20 cellular contexts compared by ENCODE assay signal in genomic region chr10:49254150-49254549, GRCh38. TPM values are rescaled to one million over a fixed set of nuclear protein-coding genes. Genes with fewer than 3 reads are reported as not detected.
DNase-seq lines count a peak whose midpoint lies in the region; ATAC-seq, FAIRE-seq and TF ChIP-seq lines count a peak whose summit lies in the region.
"Had no signal": no experiment of that assay in that cellular context is flagged by ENCODE, and none has a peak within 500 bp of the region (broad histone marks: within the 10 kb centered on the region; RNA-seq: fewer than 3 reads in every experiment).

No MANE protein-coding gene starts in this region.

- peaks cover 47% of the 10 kb centered on the region for H3K4me1 ChIP-seq in BLaER1
- H3K4me1 ChIP-seq in DND-41 (ENCODE audit: insufficient read depth, low read length) = peaks cover 24% of the 10 kb centered on the region
- H3K4me1 ChIP-seq in H1 (replicated peaks in 1 of 4; ENCODE audit: control insufficient read depth in 3 of 4, insufficient read depth in 4 of 4, low read length in 3 of 4) = peaks cover 0 to 3% (median 0%) of the 10 kb centered on the region in 4 experiments; a peak in 1 of 7 replicates
- H3K4me1 ChIP-seq: HAP-1 had no signal

- no peak overlapping the region for H2BK5ac ChIP-seq in H1 (ENCODE audit: low read depth, low read length)

- TF ChIP-seq EP300 in H1 (IDR thresholded peaks at IDR 0.05; ENCODE audit: borderline replicate concordance in 1 of 2, low read depth in 2 of 2, low read length in 2 of 2) = no peak

- no peak overlapping the region for H3K4ac ChIP-seq in H1 (replicated peaks; ENCODE audit: insufficient read length, low read depth, low read length)

- DNase-seq in DND-41 = no peak
- DNase-seq in H1 (ENCODE audit: low read depth in 1 of 2, low spot score in 2 of 2) = no peak
- no peak for DNase-seq in NCI-H82 treated with DMSO at 0.1 percent for 48 hours (lab: John Stamatoyannopoulos, UW; ENCODE audit: unreplicated experiment)
- DNase-seq in ACHN = no peak
- DNase-seq: AML-193, C1 segment of cervical spinal cord, COR-L47, DMS 273 treated with DMSO at 0.1 percent for 48 hours, DMS53, GOT3 had no signal

- H4K91ac ChIP-seq in H1 (replicated peaks; ENCODE audit: insufficient read length, low read length) = no peak overlapping the region

- in situ Hi-C loops in ACHN (cut with HindIII; ENCODE audit: low pct_ligation_motif_present, low pct_unique_long_range_greater_than_20kb, low sequenced_read_pairs) = no loop called here

- CTCF ChIA-PET in H1 (lab: Charles Lee; ENCODE audit: partially characterized antibody) = interaction anchor here (1.8 kb wide), 1 partner anchor 17 kb away, joined by 6 read pairs; no protein-coding TSS in a partner anchor

- POLR2A ChIA-PET in H1 (lab: Charles Lee; ENCODE audit: partially characterized antibody) = no interaction called here

- H2AFZ ChIP-seq in DND-41 (ENCODE audit: low read depth, low read length) = no peak overlapping the region; the same call in 1 of the 2 replicates
- no peak overlapping the region for H2AFZ ChIP-seq in H1 (ENCODE audit: low read length)

- H3K4me3 ChIP-seq in BLaER1 = 0 out of 2 replicates have a peak overlapping the region, but pooled peaks have one; percentile 45
- H3K4me3 ChIP-seq in DND-41 (ENCODE audit: low read depth in 1 of 2, low read length in 2 of 2) = no peak overlapping the region
- H3K4me3 ChIP-seq in H1 (ENCODE audit: extremely low read depth in 1 of 4, insufficient read depth in 2 of 4, low read depth in 3 of 4, low read length in 4 of 4) = no peak overlapping the region
- H3K4me3 ChIP-seq: HAP-1 had no signal

- no peak overlapping the region for H2BK12ac ChIP-seq in H1 (ENCODE audit: low read depth, low read length)

- H3K23ac ChIP-seq in H1 (ENCODE audit: insufficient read length) = no peak overlapping the region

- peaks cover 4% of the 10 kb centered on the region for H3K23me2 ChIP-seq in H1 (ENCODE audit: low read depth, low read length)

- no peak overlapping the region for H3K14ac ChIP-seq in H1 (ENCODE audit: insufficient read length)

- no peak overlapping the region for H2BK15ac ChIP-seq in H1 (ENCODE audit: low read length)

- peak overlapping the region; percentile 75; the same call in 1 of the 2 replicates for H2AK5ac ChIP-seq in H1 (ENCODE audit: low read depth, low read length)

- TF ChIP-seq POLR2A in H1 (IDR thresholded peaks at IDR 0.05; ENCODE audit: control extremely low read depth in 1 of 2, low read depth in 2 of 2, low read length in 2 of 2) = no peak

- H3K79me2 ChIP-seq in DND-41 (ENCODE audit: insufficient read depth, low read length) (no peaks in the 10 kb centered on the region), H1 (ENCODE audit: control insufficient read depth in 1 of 2, insufficient read depth in 2 of 2, low read length in 2 of 2) (no peaks in the 10 kb centered on the region)

- no peaks in the 10 kb centered on the region for H3K27me3 ChIP-seq in BLaER1
- no peaks in the 10 kb centered on the region for H3K27me3 ChIP-seq in DND-41 (ENCODE audit: insufficient read depth, low read length, poor library complexity)
- H3K27me3 ChIP-seq in H1 (replicated peaks in 1 of 4; ENCODE audit: control insufficient read depth in 3 of 4, extremely low read depth in 1 of 4, insufficient read depth in 3 of 4, low read length in 3 of 4) = no peaks in the 10 kb centered on the region; a peak in 1 of 7 replicates

- H3K27ac ChIP-seq in BLaER1 (peak overlapping the region; percentile 71), DND-41 (ENCODE audit: low read length) (peak overlapping the region; percentile 63), KOPT-K1 (ENCODE audit: low read depth, low read length, poor library complexity, severe bottlenecking) (peak overlapping the region; percentile 18), H1 (ENCODE audit: low read depth, low read length) (no peak overlapping the region)

- H4K8ac ChIP-seq in H1 (ENCODE audit: extremely low read depth, insufficient read depth, low read length) = no peak overlapping the region

- H3K9ac ChIP-seq in BLaER1 = peak overlapping the region; percentile 22; the same call in 1 of the 2 replicates
- H3K9ac ChIP-seq in DND-41 (ENCODE audit: low read depth, low read length) = no peak overlapping the region; the same call in 1 of the 2 replicates
- no peak overlapping the region; a peak in 1 of 7 replicates for H3K9ac ChIP-seq in H1 (replicated peaks in 1 of 4; ENCODE audit: extremely low read depth in 1 of 4, low read depth in 3 of 4, low read length in 3 of 4)

- peak overlapping the region; percentile 92 for H3K4me2 ChIP-seq in BLaER1
- H3K4me2 ChIP-seq in DND-41 (ENCODE audit: insufficient read depth, low read length) = peak overlapping the region; percentile 49
- H3K4me2 ChIP-seq in H1 (ENCODE audit: insufficient read depth in 1 of 2, low read depth in 2 of 2, low read length in 2 of 2) = no peak overlapping the region

- no peak overlapping the region for H3K56ac ChIP-seq in H1 (replicated peaks; ENCODE audit: insufficient read length, low read depth, low read length)

- peak overlapping the region; percentile 17; the same call in 1 of the 2 replicates for H2BK20ac ChIP-seq in H1 (ENCODE audit: low read length)

- TF ChIP-seq CTCF in DND-41 (IDR thresholded peaks at IDR 0.05; ENCODE audit: borderline replicate concordance, extremely low read depth, low read length, poor library complexity, severe bottlenecking) (no peak), H1 (IDR thresholded peaks at IDR 0.05; ENCODE audit: control extremely low read depth in 1 of 3, insufficient read depth in 1 of 3, low read depth in 1 of 3, low read length in 3 of 3) (no peak)

- no peak overlapping the region for H2BK120ac ChIP-seq in H1 (replicated peaks; ENCODE audit: low read depth, low read length)

- no peaks in the 10 kb centered on the region for H4K20me1 ChIP-seq in BLaER1
- no peaks in the 10 kb centered on the region for H4K20me1 ChIP-seq in DND-41 (ENCODE audit: insufficient read depth, low read length)
- no peaks in the 10 kb centered on the region for H4K20me1 ChIP-seq in H1 (replicated peaks in 1 of 2; ENCODE audit: control insufficient read depth in 1 of 2, insufficient read depth in 2 of 2, low read length in 2 of 2)

- H3K9me3 ChIP-seq in BLaER1 = no peaks in the 10 kb centered on the region
- no peaks in the 10 kb centered on the region for H3K9me3 ChIP-seq in DND-41 (ENCODE audit: insufficient read depth, low read length, severe bottlenecking)
- H3K9me3 ChIP-seq in KOPT-K1 (ENCODE audit: insufficient read depth, low read length, poor library complexity, severe bottlenecking) = no peaks in the 10 kb centered on the region
- H3K9me3 ChIP-seq in H1 (ENCODE audit: insufficient read depth in 2 of 2, low read depth in 1 of 2, low read length in 1 of 2) = no peaks in the 10 kb centered on the region
- H3K9me3 ChIP-seq: HAP-1 had no signal

- no peak overlapping the region for H3K18ac ChIP-seq in H1 (ENCODE audit: extremely low read depth, low read length)

- no peak overlapping the region for H4K5ac ChIP-seq in H1 (ENCODE audit: insufficient read length, low read depth, low read length)

- no peaks in the 10 kb centered on the region for H3K79me1 ChIP-seq in H1 (ENCODE audit: low read depth, low read length)

- ATAC-seq in DND-41 (ENCODE audit: insufficient read depth, low read depth) (no peak), HG02610 (IDR thresholded peaks at IDR 0.05; ENCODE audit: unreplicated experiment) (no peak), HG03045 (IDR thresholded peaks at IDR 0.05; ENCODE audit: unreplicated experiment) (no peak)

- no peak for FAIRE-seq in H1 (lab: Jason Lieb, UNC)
- FAIRE-seq: A204.1, G401.6, GM12891 had no signal

- H3K36me3 ChIP-seq in BLaER1 (no peaks in the 10 kb centered on the region), DND-41 (ENCODE audit: insufficient read depth, low read length) (no peaks in the 10 kb centered on the region), KOPT-K1 (ENCODE audit: insufficient read depth, low read length) (no peaks in the 10 kb centered on the region), H1 (ENCODE audit: control insufficient read depth in 2 of 4, insufficient read depth in 4 of 4, low read length in 3 of 4) (no peaks in the 10 kb centered on the region)
- H3K36me3 ChIP-seq: HAP-1 had no signal

- TF ChIP-seq RAD21 in H1 (IDR thresholded peaks at IDR 0.05 in 1 of 2, conservative IDR thresholded peaks at IDR 0.05 in 1 of 2; ENCODE audit: low read depth in 2 of 2, low read length in 2 of 2) = no peak

TF ChIP-seq in H1, 55 proteins besides CTCF, POLR2A, EP300 and RAD21:
- TF ChIP-seq RBBP5 (IDR thresholded peaks at IDR 0.05; ENCODE audit: borderline replicate concordance, low read depth, low read length) (no peak), GTF2F1 (IDR thresholded peaks at IDR 0.05; ENCODE audit: borderline replicate concordance, low read depth, low read length) (no peak), RFX5 (IDR thresholded peaks at IDR 0.05; ENCODE audit: borderline replicate concordance, low read depth, low read length) (no peak), RXRA (IDR thresholded peaks at IDR 0.05; ENCODE audit: insufficient read depth, low read depth, low read length) (no peak), NRF1 (IDR thresholded peaks at IDR 0.05; ENCODE audit: low read depth, low read length) (no peak), KDM5A (IDR thresholded peaks at IDR 0.05; ENCODE audit: low read length) (no peak), CEBPB (IDR thresholded peaks at IDR 0.05; ENCODE audit: low read depth, low read length) (no peak), CREB1 (IDR thresholded peaks at IDR 0.05) (no peak), USF2 (IDR thresholded peaks at IDR 0.05; ENCODE audit: low read length) (no peak), CBX5 (IDR thresholded peaks at IDR 0.05; ENCODE audit: low read depth, low read length) (no peak), MAFK (IDR thresholded peaks at IDR 0.05; ENCODE audit: low read depth, low read length) (no peak), HDAC6 (IDR thresholded peaks at IDR 0.05; ENCODE audit: low read depth, low read length) (no peak)

RNA-seq across cellular contexts. Expression of gene C10orf71, which starts 44.8 kb away (rescaled TPM):
- total RNA-seq in H1 (2021; fragmentation: NEBNext Ultra II Directional; extraction: Animal tissue kit (Norgen Biotek cat#: 25700)) = not detected in 2 replicates
- not detected in 2 replicates for polyA plus RNA-seq in H1 (2011; rRNA removed)
- not detected for polyA plus RNA-seq in H1 (2011; cell fraction: cytosol; rRNA removed)
- not detected for polyA plus RNA-seq in H1 (2011; cell fraction: nucleus; rRNA removed)
- polyA plus RNA-seq in H1 (2012, experiment 1 of 2) = not detected in 4 replicates
- polyA plus RNA-seq in H1 (2012, experiment 2 of 2) = not detected
- not detected for polyA plus RNA-seq in H1 (2013, experiment 1 of 2)
- polyA plus RNA-seq in H1 (2013, experiment 2 of 2) = not detected
- not detected in 2 replicates for polyA minus RNA-seq in H1 (2011; rRNA and poly(A)+ RNA removed)
- polyA minus RNA-seq in H1 (2011; cell fraction: cytosol; rRNA and poly(A)+ RNA removed) = not detected
- not detected for polyA minus RNA-seq in H1 (2011; cell fraction: nucleus; rRNA and poly(A)+ RNA removed)
- total RNA-seq: CD4-positive, CD25-positive, alpha-beta regulatory T cell; CD8-positive, alpha-beta memory T cell had no signal
- polyA plus RNA-seq: CD4-positive, CD25-positive, alpha-beta regulatory T cell; CD8-positive, alpha-beta memory T cell had no signal

Comparison
In these comparisons a context has a peak if more than half of its experiments do, and no peak if none do; other contexts are left out.
1. H3K4me2 ChIP-seq: peak in BLaER1 (single experiment) and DND-41 (single experiment); none in H1 (0 of 2).